12 cellular contexts compared by ENCODE assay signal in genomic region chr1:21816602-21817302, GRCh38. TPM values are rescaled to one million over a fixed set of nuclear protein-coding genes. Genes with fewer than 3 reads are reported as not detected.
DNase-seq lines count a peak whose midpoint lies in the region; ATAC-seq, FAIRE-seq and TF ChIP-seq lines count a peak whose summit lies in the region.
"Had no signal": no experiment of that assay in that cellular context is flagged by ENCODE, and none has a peak within 500 bp of the region (broad histone marks: within the 10 kb centered on the region; RNA-seq: fewer than 3 reads in every experiment).

No MANE protein-coding gene starts in this region.

- intact Hi-C loops in endothelial cell of umbilical vein (cut with micrococcal nuclease) = loop anchor here (5.0 kb wide), 1 partner anchor 114 kb away; no protein-coding TSS in a partner anchor

- BruUV-seq in endothelial cell of umbilical vein (replicated peaks; lab: Mats Ljungman, UMichigan) = no TSS peak

- no peaks in the 10 kb centered on the region for H4K20me1 ChIP-seq in endothelial cell of umbilical vein (replicated peaks; ENCODE audit: control insufficient read depth, extremely low read depth, insufficient read depth, low read length)

- H3K27ac ChIP-seq in endothelial cell of umbilical vein (ENCODE audit: insufficient read depth, low read depth, low read length) = no peak overlapping the region
- H3K27ac ChIP-seq: foreskin keratinocyte had no signal

- H3K36me3 ChIP-seq in MG63 (peaks cover 27% of the 10 kb centered on the region), endothelial cell of umbilical vein (ENCODE audit: control insufficient read depth in 2 of 2, extremely low read depth in 1 of 2, insufficient read depth in 2 of 2, low read length in 2 of 2) (peaks cover 11 to 15% of the 10 kb centered on the region in 2 experiments)

- H3K4me2 ChIP-seq in endothelial cell of umbilical vein (ENCODE audit: insufficient read depth, low read length) = no peak overlapping the region

- no peak overlapping the region for H2AFZ ChIP-seq in endothelial cell of umbilical vein (ENCODE audit: low read depth, low read length)

- dilution Hi-C loops in endothelial cell of umbilical vein (cut with MboI; ENCODE audit: extremely low pct_ligation_motif_present, low sequenced_read_pairs) = no loop called here

- no peaks in the 10 kb centered on the region for H3K79me2 ChIP-seq in endothelial cell of umbilical vein (ENCODE audit: control insufficient read depth, insufficient read depth, low read length)

- CTCF ChIA-PET in endothelial cell of umbilical vein (lab: Charles Lee) = no interaction called here

- DNase-seq in DMS53 (lab: John Stamatoyannopoulos, UW) (peak; percentile 89), MG63 (peak; percentile 54), endothelial cell of umbilical vein (ENCODE audit: low read depth, low spot score) (peak; percentile 62), non-pigmented ciliary epithelial cell (ENCODE audit: low read depth) (peak; percentile 43), NCI-H1694 (lab: John Stamatoyannopoulos, UW) (no peak), DMS 273 (lab: John Stamatoyannopoulos, UW; ENCODE audit: unreplicated experiment) (no peak)
- DNase-seq: activated CD4-positive, CD25-positive, alpha-beta regulatory T cell treated with anti-CD3 and anti-CD28 coated beads, Interleukin-2, amount 50 U/mL, for 72 hours; GDM1; MM.1S had no signal

- no peak for ATAC-seq in GM18867 (IDR thresholded peaks at IDR 0.05; ENCODE audit: unreplicated experiment)
- ATAC-seq in GM18502 (IDR thresholded peaks at IDR 0.05; ENCODE audit: poor library complexity, unreplicated experiment) = no peak
- ATAC-seq: foreskin keratinocyte had no signal

- H3K4me3 ChIP-seq in MG63 (no peak overlapping the region), endothelial cell of umbilical vein (replicated peaks in 1 of 3; ENCODE audit: insufficient read depth in 1 of 3, low read depth in 1 of 3, low read length in 3 of 3) (no peak overlapping the region)

- H3K4me1 ChIP-seq in endothelial cell of umbilical vein (ENCODE audit: control insufficient read depth, extremely low read depth, insufficient read depth, low read length) = peaks cover 35% of the 10 kb centered on the region
- H3K4me1 ChIP-seq: foreskin keratinocyte had no signal

- TF ChIP-seq POLR2A in endothelial cell of umbilical vein (IDR thresholded peaks at IDR 0.05; ENCODE audit: low read depth, low read length) = peak; percentile 94

- H3K9ac ChIP-seq in endothelial cell of umbilical vein (replicated peaks; ENCODE audit: extremely low read depth, insufficient read depth, low read length) = no peak overlapping the region

- no peaks in the 10 kb centered on the region for H3K27me3 ChIP-seq in MG63
- H3K27me3 ChIP-seq in endothelial cell of umbilical vein (ENCODE audit: control insufficient read depth in 2 of 2, insufficient read depth in 2 of 2, low read length in 2 of 2) = no peaks in the 10 kb centered on the region

- H3K9me1 ChIP-seq in endothelial cell of umbilical vein (replicated peaks; ENCODE audit: control insufficient read depth, extremely low read depth, insufficient read depth, low read length) = no peaks in the 10 kb centered on the region

- TF ChIP-seq CTCF in endothelial cell of umbilical vein (IDR thresholded peaks at IDR 0.05; ENCODE audit: extremely low read depth in 1 of 2, insufficient read depth in 1 of 2, low read depth in 1 of 2, low read length in 2 of 2) = no peak

- POLR2A ChIA-PET in endothelial cell of umbilical vein (lab: Charles Lee) = no interaction called here

- no peaks in the 10 kb centered on the region for H3K9me3 ChIP-seq in MG63
- no peaks in the 10 kb centered on the region for H3K9me3 ChIP-seq in endothelial cell of umbilical vein (replicated peaks; ENCODE audit: control insufficient read depth, insufficient read depth, low read length)

- FAIRE-seq in endothelial cell of umbilical vein (lab: Jason Lieb, UNC) = peak; percentile 56

TF ChIP-seq in endothelial cell of umbilical vein, 7 proteins besides CTCF, POLR2A, EP300 and RAD21:
- no peak for TF ChIP-seq MAX (IDR thresholded peaks at IDR 0.05; ENCODE audit: insufficient read depth, insufficient read length)
- peak; percentile 77 for TF ChIP-seq POLR2AphosphoS5 (IDR thresholded peaks at IDR 0.05; ENCODE audit: insufficient read depth, low read depth, low read length)
- no peak for TF ChIP-seq GATA2 (IDR thresholded peaks at IDR 0.05; ENCODE audit: insufficient read depth, insufficient read length, low read depth, low read length)

RNA-seq across cellular contexts. Expression of gene LDLRAD2, which starts 4.7 kb away (rescaled TPM):
- not detected in 2 replicates for total RNA-seq in MG63 (2014; rRNA removed; shearing (Covaris generic); ENCODE audit: low replicate concordance)
- 0.42 and 0.44 TPM in 2 replicates for total RNA-seq in endothelial cell of umbilical vein
- not detected in 2 replicates for polyA plus RNA-seq in endothelial cell of umbilical vein
- 0.01 and 0.04 TPM in 2 replicates for polyA plus RNA-seq in endothelial cell of umbilical vein (2011; cell fraction: cytosol; rRNA removed)
- 0.05 and 0.17 TPM in 2 replicates for polyA plus RNA-seq in endothelial cell of umbilical vein (2011; cell fraction: nucleus; rRNA removed)
- polyA plus RNA-seq in endothelial cell of umbilical vein (2012) = 141 and 334 TPM in 2 replicates
- not detected in 2 replicates for polyA minus RNA-seq in endothelial cell of umbilical vein
- polyA minus RNA-seq in endothelial cell of umbilical vein (2011; cell fraction: cytosol; rRNA and poly(A)+ RNA removed) = not detected
- polyA minus RNA-seq in endothelial cell of umbilical vein (2011; cell fraction: nucleus; rRNA and poly(A)+ RNA removed) = not detected in 2 replicates
- total RNA-seq: foreskin keratinocyte had no signal

RNA-seq across cellular contexts. Expression of gene USP48, which starts 33.8 kb away (rescaled TPM):
- total RNA-seq in MG63 (2014; rRNA removed; shearing (Covaris generic); ENCODE audit: low replicate concordance) = 18.7 and 32.8 TPM in 2 replicates
- total RNA-seq in endothelial cell of umbilical vein = 146 and 149 TPM in 2 replicates
- 18.5 and 27.2 TPM in 2 replicates for polyA plus RNA-seq in endothelial cell of umbilical vein
- 33.6 and 34.2 TPM in 2 replicates for polyA plus RNA-seq in endothelial cell of umbilical vein (2011; cell fraction: cytosol; rRNA removed)
- polyA plus RNA-seq in endothelial cell of umbilical vein (2011; cell fraction: nucleus; rRNA removed) = 135 and 168 TPM in 2 replicates
- 73.6 and 92.2 TPM in 2 replicates for polyA plus RNA-seq in endothelial cell of umbilical vein (2012)
- polyA minus RNA-seq in endothelial cell of umbilical vein = 76.2 and 79.0 TPM in 2 replicates
- 15.6 TPM for polyA minus RNA-seq in endothelial cell of umbilical vein (2011; cell fraction: cytosol; rRNA and poly(A)+ RNA removed)
- polyA minus RNA-seq in endothelial cell of umbilical vein (2011; cell fraction: nucleus; rRNA and poly(A)+ RNA removed) = 124 and 167 TPM in 2 replicates

Comparison
In these comparisons a context has a peak if more than half of its experiments do, and no peak if none do; other contexts are left out.
1. DNase-seq: peak in DMS53 (single experiment), MG63 (single experiment), endothelial cell of umbilical vein (single experiment) and non-pigmented ciliary epithelial cell (single experiment); none in NCI-H1694 (single experiment) and DMS 273 (single experiment).